Comparison of ENCODE assay signal across 8 cellular contexts in the genomic region with DNA sequence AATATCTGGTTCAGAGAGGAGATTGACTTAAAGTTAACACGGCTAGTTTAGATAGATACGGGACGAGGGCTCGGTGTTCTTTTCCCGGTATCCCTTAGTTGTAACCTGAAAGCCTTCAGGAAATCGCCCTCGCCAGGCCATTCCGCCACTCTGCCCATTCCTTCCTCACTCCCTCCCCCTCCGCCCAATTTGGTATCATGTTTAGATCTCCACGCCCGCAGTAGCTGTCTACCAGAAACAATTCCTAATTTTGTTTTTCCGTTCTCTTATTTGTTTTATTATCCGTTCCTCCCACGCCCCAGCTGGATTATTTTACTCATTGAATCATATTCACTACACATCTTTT. TPM values are rescaled to one million over a fixed set of nuclear protein-coding genes. Genes with fewer than 3 reads are reported as not detected.
DNase-seq lines count a peak whose midpoint lies in the region; ATAC-seq and TF ChIP-seq lines count a peak whose summit lies in the region.

No MANE protein-coding gene starts in this region.

- peak overlapping the region; percentile 100 for H3K27ac Mint-ChIP-seq in T-helper 2 cell treated with Interferon-gamma antibody and Interleukin-4, amounts not matched to agents 5 μg/mL and 100 μg/mL, for 36 hours

- H3K27me3 Mint-ChIP-seq in T-helper 2 cell treated with Interferon-gamma antibody and Interleukin-4, amounts not matched to agents 5 μg/mL and 100 μg/mL, for 36 hours (ENCODE audit: low read depth): no peaks in the 10 kb centered on the region

- no peaks in the 10 kb centered on the region for H3K9me3 Mint-ChIP-seq in T-helper 2 cell treated with Interferon-gamma antibody and Interleukin-4, amounts not matched to agents 5 μg/mL and 100 μg/mL, for 36 hours

- peak; percentile 5 for ATAC-seq in HG03280 (IDR thresholded peaks at IDR 0.05; ENCODE audit: unreplicated experiment)

- H3K4me1 ChIP-seq in suprapubic skin: peaks cover 35% of the 10 kb centered on the region

- H3K36me3 Mint-ChIP-seq in T-helper 2 cell treated with Interferon-gamma antibody and Interleukin-4, amounts not matched to agents 5 μg/mL and 100 μg/mL, for 36 hours (ENCODE audit: low read depth): peaks cover 10% of the 10 kb centered on the region

- no peaks in the 10 kb centered on the region for H3K27me3 ChIP-seq in suprapubic skin

- WGBS in suprapubic skin: under 1% methylated on average over 14 of the region's 14 CpGs

- TF ChIP-seq POLR2A in suprapubic skin (IDR thresholded peaks at IDR 0.05): no peak

- H3K4me3 Mint-ChIP-seq in T-helper 2 cell treated with Interferon-gamma antibody and Interleukin-4, amounts not matched to agents 5 μg/mL and 100 μg/mL, for 36 hours: peak overlapping the region; percentile 100

- no peak for TF ChIP-seq EP300 in suprapubic skin (IDR thresholded peaks at IDR 0.05)

- no peak for TF ChIP-seq CTCF in suprapubic skin (IDR thresholded peaks at IDR 0.05)

- H3K4me3 ChIP-seq in suprapubic skin: peak overlapping the region; percentile 89

- H3K9me3 ChIP-seq in suprapubic skin: no peaks in the 10 kb centered on the region

- DNase-seq in activated T-cell treated with anti-CD3 and anti-CD28 coated beads for 24 hours (ENCODE audit: low read depth) (peak; percentile 4), dermis blood vessel endothelial cell (peak; percentile 43), lung microvascular endothelial cell (ENCODE audit: low read depth in 2 of 2) (peak; percentile 35 to 44), suprapubic skin (ENCODE audit: low spot score in 2 of 2) (peak; percentile 74 to 81), kidney tubule cell (ENCODE audit: low spot score) (no peak)
- DNase-seq in activated T-cell treated with anti-CD3 and anti-CD28 coated beads, Interleukin-2, amount 50 U/mL, for 1 hour: no peak
- DNase-seq in T-helper 2 cell treated with Interferon-gamma antibody and Interleukin-4, amounts not matched to agents 5 μg/mL and 100 μg/mL, for 36 hours (ENCODE audit: low spot score): peak; percentile 22

- peak overlapping the region; percentile 98 for H3K27ac ChIP-seq in suprapubic skin

- H3K4me1 Mint-ChIP-seq in T-helper 2 cell treated with Interferon-gamma antibody and Interleukin-4, amounts not matched to agents 5 μg/mL and 100 μg/mL, for 36 hours (ENCODE audit: low read depth): peaks cover 51% of the 10 kb centered on the region

- no peaks in the 10 kb centered on the region for H3K36me3 ChIP-seq in suprapubic skin

RNA-seq across cellular contexts. Expression of a gene that starts 0.7 kb away (rescaled TPM):
- total RNA-seq in dermis blood vessel endothelial cell (6.0 and 6.7 TPM in 2 replicates), lung microvascular endothelial cell (3.9 and 5.4 TPM in 2 replicates), suprapubic skin (10 to 100 TPM in 3 of 4 donors, 1 to 10 TPM in 1; 9.3 to 23.3 (median 10.7) TPM)

RNA-seq across cellular contexts. Expression of a gene that starts 38.9 kb away (rescaled TPM):
- total RNA-seq in dermis blood vessel endothelial cell (30.8 and 32.2 TPM in 2 replicates), lung microvascular endothelial cell (17.0 and 27.0 TPM in 2 replicates), suprapubic skin (10 to 100 TPM; 20.2 to 29.4 (median 23.4) TPM)

Comparison
In these comparisons a context has a peak if more than half of its experiments do, and no peak if none do; other contexts are left out.
1. DNase-seq: peak in activated T-cell treated with anti-CD3 and anti-CD28 coated beads for 24 hours (single experiment), T-helper 2 cell treated with Interferon-gamma antibody and Interleukin-4, amounts not matched to agents 5 μg/mL and 100 μg/mL, for 36 hours (single experiment), dermis blood vessel endothelial cell (single experiment), lung microvascular endothelial cell (2 of 2) and suprapubic skin (2 of 2); none in activated T-cell treated with anti-CD3 and anti-CD28 coated beads, Interleukin-2, amount 50 U/mL, for 1 hour (single experiment) and kidney tubule cell (single experiment).